14 cellular contexts compared by ENCODE assay signal in the genomic region with DNA sequence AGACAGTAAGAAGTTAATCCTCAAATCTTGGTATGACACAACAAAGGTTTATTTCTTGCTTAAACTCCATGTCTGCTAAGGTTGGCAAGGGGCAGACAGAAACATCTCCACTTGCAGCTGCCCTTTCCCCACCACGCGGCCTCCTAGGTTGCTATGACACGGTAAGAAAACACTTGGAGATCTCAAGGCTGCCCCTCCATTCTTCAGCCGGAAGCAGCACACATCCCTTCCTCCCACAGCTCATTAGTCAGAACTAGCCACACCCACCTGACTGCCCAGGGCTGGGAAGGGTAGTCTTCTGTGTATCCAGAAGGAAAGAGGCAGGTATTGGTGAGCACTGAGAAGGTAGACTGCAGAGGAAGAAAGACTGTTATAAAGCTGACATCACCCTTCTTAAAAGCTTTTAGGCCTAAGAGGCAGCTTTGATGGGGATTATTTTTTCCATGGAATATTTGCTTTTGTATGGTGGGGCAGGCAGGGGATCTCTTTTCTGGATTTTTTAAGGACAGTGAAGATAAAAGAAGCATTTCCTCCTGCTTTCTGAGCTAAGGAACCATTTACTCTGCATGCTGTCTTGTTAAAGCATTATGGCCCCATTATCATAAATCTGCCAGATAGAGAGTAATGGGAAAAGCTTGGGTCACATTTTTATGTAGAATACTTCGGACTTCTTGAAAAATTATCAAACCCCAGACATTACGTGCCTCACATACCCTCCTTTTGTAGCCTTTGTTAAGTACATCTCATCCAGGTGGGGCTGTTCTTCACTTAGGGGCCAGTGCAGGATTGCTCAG. TPM values are rescaled to one million over a fixed set of nuclear protein-coding genes. Genes with fewer than 3 reads are reported as not detected.
DNase-seq lines count a peak whose midpoint lies in the region; ATAC-seq, FAIRE-seq and TF ChIP-seq lines count a peak whose summit lies in the region.
"Had no signal": no experiment of that assay in that cellular context is flagged by ENCODE, and none has a peak within 500 bp of the region (broad histone marks: within the 10 kb centered on the region; RNA-seq: fewer than 3 reads in every experiment).

No MANE protein-coding gene starts in this region.

- no peak overlapping the region for H3K4me3 ChIP-seq in H1 (ENCODE audit: extremely low read depth in 1 of 4, insufficient read depth in 2 of 4, low read depth in 3 of 4, low read length in 4 of 4)
- H3K4me3 ChIP-seq: Peyer's patch had no signal

- TF ChIP-seq POLR2A in H1 (IDR thresholded peaks at IDR 0.05; ENCODE audit: control extremely low read depth in 1 of 2, low read depth in 2 of 2, low read length in 2 of 2) (no peak), H54 (IDR thresholded peaks at IDR 0.05; ENCODE audit: low read depth, low read length) (no peak)

- H3K79me2 ChIP-seq in H1 (ENCODE audit: control insufficient read depth in 1 of 2, insufficient read depth in 2 of 2, low read length in 2 of 2), result no peaks in the 10 kb centered on the region

- H3K27me3 Mint-ChIP-seq in nephron (ENCODE audit: low read depth), result no peaks in the 10 kb centered on the region
- peaks cover 2% of the 10 kb centered on the region for H3K27me3 Mint-ChIP-seq in activated T-cell treated with anti-CD3 and anti-CD28 coated beads, Interleukin-2, amount 50 U/mL, for 4 hours (ENCODE audit: low read depth)

- no peak for TF ChIP-seq EP300 in H1 (IDR thresholded peaks at IDR 0.05; ENCODE audit: borderline replicate concordance in 1 of 2, low read depth in 2 of 2, low read length in 2 of 2)

- ATAC-seq in left ventricle myocardium superior (no peak), GM18519 (IDR thresholded peaks at IDR 0.05; ENCODE audit: low FRiP score, unreplicated experiment) (no peak)
- no peak for ATAC-seq in activated T-cell treated with anti-CD3 and anti-CD28 coated beads, Interleukin-2, amount 50 U/mL, for 4 hours

- H3K27ac Mint-ChIP-seq in nephron, result peak overlapping the region; percentile 50 to 86 (median 80)

- no peak overlapping the region for H3K4ac ChIP-seq in H1 (replicated peaks; ENCODE audit: insufficient read length, low read depth, low read length)

- no peaks in the 10 kb centered on the region for H3K36me3 ChIP-seq in H1 (ENCODE audit: control insufficient read depth in 2 of 4, insufficient read depth in 4 of 4, low read length in 3 of 4)
- H3K36me3 ChIP-seq: neutrophil, Peyer's patch had no signal

- no peak overlapping the region for H2BK120ac ChIP-seq in H1 (replicated peaks; ENCODE audit: low read depth, low read length)

- H3K4me2 ChIP-seq in H1 (ENCODE audit: insufficient read depth in 1 of 2, low read depth in 2 of 2, low read length in 2 of 2), result no peak overlapping the region

- TF ChIP-seq RAD21 in H1 (IDR thresholded peaks at IDR 0.05 in 1 of 2, conservative IDR thresholded peaks at IDR 0.05 in 1 of 2; ENCODE audit: low read depth in 2 of 2, low read length in 2 of 2), result no peak

- H3K36me3 Mint-ChIP-seq in nephron (ENCODE audit: low read depth), result peaks cover 4% of the 10 kb centered on the region
- no peaks in the 10 kb centered on the region for H3K36me3 Mint-ChIP-seq in activated T-cell treated with anti-CD3 and anti-CD28 coated beads, Interleukin-2, amount 50 U/mL, for 4 hours (ENCODE audit: insufficient read depth)

- no peak overlapping the region for H4K8ac ChIP-seq in H1 (ENCODE audit: extremely low read depth, insufficient read depth, low read length)

- TF ChIP-seq CTCF in H1 (IDR thresholded peaks at IDR 0.05; ENCODE audit: control extremely low read depth in 1 of 3, insufficient read depth in 1 of 3, low read depth in 1 of 3, low read length in 3 of 3), result no peak
- TF ChIP-seq CTCF in nephron (IDR thresholded peaks at IDR 0.05; ENCODE audit: unreplicated experiment in 3 of 3), result no peak

- DNase-seq in ELR (ENCODE audit: low read depth), result peak; percentile 57
- DNase-seq in NCI-H187 treated with DMSO at 0.1 percent for 48 hours (lab: John Stamatoyannopoulos, UW), result peak; percentile 34
- DNase-seq in H1 (ENCODE audit: low read depth in 1 of 2, low spot score in 2 of 2), result no peak
- DNase-seq in left ventricle myocardium superior, result no peak
- DNase-seq in activated T-cell treated with anti-CD3 and anti-CD28 coated beads, Interleukin-2, amount 50 U/mL, for 4 hours, result no peak
- DNase-seq in H54 (ENCODE audit: insufficient read length, low spot score), result no peak
- DNase-seq: activated CD4-positive, CD25-positive, alpha-beta regulatory T cell; activated gamma-delta T cell; cortex of kidney; Peyer's patch; stimulated activated naive CD4-positive, alpha-beta T cell treated with Interleukin-2 at 50 U/mL for 16 hours had no signal

- POLR2A ChIA-PET in H1 (lab: Charles Lee; ENCODE audit: partially characterized antibody), result no interaction called here

- H3K79me1 ChIP-seq in H1 (ENCODE audit: low read depth, low read length), result no peaks in the 10 kb centered on the region

- no peaks in the 10 kb centered on the region for H4K20me1 ChIP-seq in H1 (replicated peaks in 1 of 2; ENCODE audit: control insufficient read depth in 1 of 2, insufficient read depth in 2 of 2, low read length in 2 of 2)

- CTCF ChIA-PET in H1 (lab: Charles Lee; ENCODE audit: partially characterized antibody), result interaction anchor here (0.9 to 1.5 kb wide), 3 partner anchors 14 to 59 kb away, joined by 3 to 4 read pairs (median 3); no protein-coding TSS in a partner anchor

- H2BK15ac ChIP-seq in H1 (ENCODE audit: low read length), result no peak overlapping the region

- no peak overlapping the region for H2AK5ac ChIP-seq in H1 (ENCODE audit: low read depth, low read length)

- no peak overlapping the region for H2BK5ac ChIP-seq in H1 (ENCODE audit: low read depth, low read length)

- no peak overlapping the region for H2BK12ac ChIP-seq in H1 (ENCODE audit: low read depth, low read length)

- no peak overlapping the region for H3K27ac ChIP-seq in H1 (ENCODE audit: low read depth, low read length)
- H3K27ac ChIP-seq: neutrophil, Peyer's patch had no signal

- no peaks in the 10 kb centered on the region for H3K27me3 ChIP-seq in H1 (replicated peaks in 1 of 4; ENCODE audit: control insufficient read depth in 3 of 4, extremely low read depth in 1 of 4, insufficient read depth in 3 of 4, low read length in 3 of 4)
- H3K27me3 ChIP-seq: neutrophil, Peyer's patch had no signal

- H3K4me3 Mint-ChIP-seq in nephron, result peak overlapping the region in 2 of 3 experiments; percentile 2 to 22
- H3K4me3 Mint-ChIP-seq in activated T-cell treated with anti-CD3 and anti-CD28 coated beads, Interleukin-2, amount 50 U/mL, for 4 hours, result no peak overlapping the region

- H4K5ac ChIP-seq in H1 (ENCODE audit: insufficient read length, low read depth, low read length), result no peak overlapping the region

- 85% methylated on average over 6 of the region's 6 CpGs; no CpG with 5 or more reads in 1 of the 2 experiments for WGBS in H1 (ENCODE audit: extremely low coverage in 1 of 2, insufficient coverage in 1 of 2, insufficient read length in 1 of 2, insufficient replicate concordance in 2 of 2, low coverage in 1 of 2, low lambda C conversion rate in 2 of 2, missing lambda C conversion rate in 1 of 2), 2 experiments

- no peak overlapping the region for H2BK20ac ChIP-seq in H1 (ENCODE audit: low read length)

- H3K23me2 ChIP-seq in H1 (ENCODE audit: low read depth, low read length), result no peaks in the 10 kb centered on the region

- no peak overlapping the region for H3K18ac ChIP-seq in H1 (ENCODE audit: extremely low read depth, low read length)

- peak; percentile 65 for FAIRE-seq in H1 (lab: Jason Lieb, UNC)
- FAIRE-seq in H54 (lab: Jason Lieb, UNC), result no peak

- H3K14ac ChIP-seq in H1 (ENCODE audit: insufficient read length), result no peak overlapping the region

- H3K9me3 ChIP-seq in H1 (ENCODE audit: insufficient read depth in 2 of 2, low read depth in 1 of 2, low read length in 1 of 2), result no peaks in the 10 kb centered on the region
- H3K9me3 ChIP-seq: neutrophil had no signal

- no peak overlapping the region for H4K91ac ChIP-seq in H1 (replicated peaks; ENCODE audit: insufficient read length, low read length)

- H3K4me1 Mint-ChIP-seq in nephron, result peaks cover 39% of the 10 kb centered on the region
- H3K4me1 Mint-ChIP-seq in activated T-cell treated with anti-CD3 and anti-CD28 coated beads, Interleukin-2, amount 50 U/mL, for 4 hours (ENCODE audit: low read depth), result no peaks in the 10 kb centered on the region

- no peak overlapping the region for H3K56ac ChIP-seq in H1 (replicated peaks; ENCODE audit: insufficient read length, low read depth, low read length)

- H3K9me3 Mint-ChIP-seq in nephron, result peaks cover 23% of the 10 kb centered on the region
- peaks cover 9% of the 10 kb centered on the region for H3K9me3 Mint-ChIP-seq in activated T-cell treated with anti-CD3 and anti-CD28 coated beads, Interleukin-2, amount 50 U/mL, for 4 hours

- 0 out of 2 replicates have a peak overlapping the region, but pooled peaks have one; percentile 56 for H2AFZ ChIP-seq in H1 (ENCODE audit: low read length)

- intact Hi-C loops in left ventricle myocardium superior (cut with micrococcal nuclease), result no loop called here

- H3K4me1 ChIP-seq in H1 (replicated peaks in 1 of 4; ENCODE audit: control insufficient read depth in 3 of 4, insufficient read depth in 4 of 4, low read length in 3 of 4), result peaks cover 0 to 4% (median 0%) of the 10 kb centered on the region in 4 experiments; a peak in 3 of 7 replicates
- H3K4me1 ChIP-seq: Peyer's patch had no signal

- H3K9ac ChIP-seq in H1 (replicated peaks in 1 of 4; ENCODE audit: extremely low read depth in 1 of 4, low read depth in 3 of 4, low read length in 3 of 4), result no peak overlapping the region

- no peak overlapping the region for H3K23ac ChIP-seq in H1 (ENCODE audit: insufficient read length)

TF ChIP-seq in H1, 55 proteins besides CTCF, POLR2A, EP300 and RAD21:
- no peak for TF ChIP-seq NRF1 (IDR thresholded peaks at IDR 0.05; ENCODE audit: low read depth, low read length)

RNA-seq across cellular contexts. Expression of a gene that starts 41.6 kb away (rescaled TPM):
- total RNA-seq in H1 (2021; fragmentation: NEBNext Ultra II Directional; extraction: Animal tissue kit (Norgen Biotek cat#: 25700)), result 4.7 and 5.0 TPM in 2 replicates
- 5.3 and 11.0 TPM in 2 replicates for polyA plus RNA-seq in H1 (2011; rRNA removed)
- 6.8 TPM for polyA plus RNA-seq in H1 (2011; cell fraction: cytosol; rRNA removed)
- 2.8 TPM for polyA plus RNA-seq in H1 (2011; cell fraction: nucleus; rRNA removed)
- 6.7 to 11.0 TPM (median 7.8 TPM) in 4 replicates for polyA plus RNA-seq in H1 (2012, experiment 1 of 2)
- 8.2 TPM for polyA plus RNA-seq in H1 (2012, experiment 2 of 2)
- polyA plus RNA-seq in H1 (2013, experiment 1 of 2), result 4.3 TPM
- polyA plus RNA-seq in H1 (2013, experiment 2 of 2), result 5.5 TPM
- 9.5 and 13.2 TPM in 2 replicates for polyA minus RNA-seq in H1 (2011; rRNA and poly(A)+ RNA removed)
- 3.1 TPM for polyA minus RNA-seq in H1 (2011; cell fraction: cytosol; rRNA and poly(A)+ RNA removed)
- 2.5 TPM for polyA minus RNA-seq in H1 (2011; cell fraction: nucleus; rRNA and poly(A)+ RNA removed)
- not detected for total RNA-seq in left ventricle myocardium superior
- not detected for total RNA-seq in activated T-cell treated with anti-CD3 and anti-CD28 coated beads, Interleukin-2, amount 50 U/mL, for 4 hours

Comparison
In these comparisons a context has a peak if more than half of its experiments do, and no peak if none do; other contexts are left out.
1. DNase-seq: peak in ELR (single experiment) and NCI-H187 treated with DMSO at 0.1 percent for 48 hours (single experiment); none in H1 (0 of 2), left ventricle myocardium superior (single experiment), activated T-cell treated with anti-CD3 and anti-CD28 coated beads, Interleukin-2, amount 50 U/mL, for 4 hours (single experiment) and H54 (single experiment).